8 cellular contexts compared by ENCODE assay signal in genomic region chr5:14685757-14686156, GRCh38. TPM values are rescaled to one million over a fixed set of nuclear protein-coding genes. Genes with fewer than 3 reads are reported as not detected.
DNase-seq lines count a peak whose midpoint lies in the region; ATAC-seq, FAIRE-seq and TF ChIP-seq lines count a peak whose summit lies in the region.

No MANE protein-coding gene starts in this region.

- DNase-seq in stimulated activated CD4-positive, alpha-beta T cell treated with anti-CD3 and anti-CD28 coated beads, Interleukin-15, amount 100 ng/mL, for 24 hours: peak; percentile 52
- no peak for DNase-seq in stimulated activated CD4-positive, alpha-beta T cell treated with anti-CD3 and anti-CD28 coated beads, Interleukin-2, amount 100 ng/mL, for 48 hours
- DNase-seq in HAP-1 (ENCODE audit: low spot score in 2 of 2) (peak; percentile 45 to 69), LHCN-M2 (ENCODE audit: low read depth) (peak; percentile 57), SHP77 treated with DMSO at 0.1 percent for 48 hours (lab: John Stamatoyannopoulos, UW) (peak; percentile 92), GM12878 (ENCODE audit: low read depth, low spot score) (peak; percentile 68), iPS-NIHi11 (ENCODE audit: low spot score) (peak; percentile 71)
- peak; percentile 69 for DNase-seq in stimulated activated CD4-positive, alpha-beta T cell treated with anti-CD3 and anti-CD28 coated beads, Interleukin-4, amount 100 ng/mL, for 24 hours

- TF ChIP-seq CTCF in GM12878 (IDR thresholded peaks at IDR 0.05 in 2 of 3, conservative IDR thresholded peaks at IDR 0.05 in 1 of 3; ENCODE audit: control insufficient read depth in 2 of 3, extremely low read depth in 1 of 3, insufficient read depth in 1 of 3, low read depth in 3 of 3, low read length in 3 of 3): peak; percentile 64 to 74 (median 71); a peak in 5 of 6 replicates

- SMC1A ChIA-PET in GM12878 (lab: Charles Lee; ENCODE audit: uncharacterized antibody, unreplicated experiment): interaction anchor here (0.7 to 4.4 kb wide), 12 partner anchors 9 to 324 kb away, joined by 3 to 27 read pairs (median 7); no protein-coding TSS in a partner anchor

- no peak for TF ChIP-seq EP300 in GM12878 (IDR thresholded peaks at IDR 0.05; ENCODE audit: borderline replicate concordance in 1 of 2, control insufficient read depth in 1 of 2, low read depth in 2 of 2, low read length in 2 of 2)

- intact Hi-C loops in GM12878 (cut with micrococcal nuclease; ENCODE audit: unreplicated experiment): loop anchor here (2.0 kb wide), 1 partner anchor 317 kb away; no protein-coding TSS in a partner anchor

- H3K27ac ChIP-seq in GM12878 (ENCODE audit: control insufficient read depth, insufficient read depth): no peak overlapping the region

- peak; percentile 72 for TF ChIP-seq RAD21 in GM12878 (IDR thresholded peaks at IDR 0.05; ENCODE audit: insufficient read depth, low read depth, low read length)

- no peak overlapping the region for H3K4me3 ChIP-seq in HAP-1
- H3K4me3 ChIP-seq in GM12878: no peak overlapping the region

- H2AFZ ChIP-seq in GM12878 (ENCODE audit: control insufficient read depth, low read depth, low read length): no peak overlapping the region

- peak; percentile 93 for FAIRE-seq in GM12878 (lab: Jason Lieb, UNC)

- CTCF ChIA-PET in GM12878 (lab: Yijun Ruan, JAX): interaction anchor here (0.6 to 4.1 kb wide), 23 partner anchors 10 to 688 kb away, joined by 3 to 28 read pairs (median 4); no protein-coding TSS in a partner anchor

- POLR2A ChIA-PET in GM12878 (lab: Charles Lee): interaction anchor here (0.6 to 1.0 kb wide), 2 partner anchors 14 to 15 kb away, joined by 3 to 5 read pairs; no protein-coding TSS in a partner anchor

- TF ChIP-seq POLR2A in GM12878 (IDR thresholded peaks at IDR 0.05; ENCODE audit: low read depth, low read length): no peak

- no peaks in the 10 kb centered on the region for H3K27me3 ChIP-seq in HAP-1 (ENCODE audit: low read depth)
- H3K27me3 ChIP-seq in GM12878 (replicated peaks in 1 of 2; ENCODE audit: control insufficient read depth in 2 of 2, insufficient read depth in 2 of 2, low read length in 1 of 2): no peaks in the 10 kb centered on the region

- RAD21 ChIA-PET in GM12878 (lab: Charles Lee; ENCODE audit: unreplicated experiment): interaction anchor here (0.7 to 4.5 kb wide), 9 partner anchors 11 to 327 kb away, joined by 3 to 33 read pairs (median 5); no protein-coding TSS in a partner anchor

- peak overlapping the region; percentile 12; the same call in 1 of the 2 replicates for H3K4me2 ChIP-seq in GM12878 (ENCODE audit: control insufficient read depth, insufficient read depth)

- BruUV-seq in GM12878 (replicated peaks; lab: Mats Ljungman, UMichigan): no TSS peak

- peaks cover 4% of the 10 kb centered on the region for H3K79me2 ChIP-seq in GM12878 (ENCODE audit: control insufficient read depth, insufficient read depth, low read length)

- H3K9ac ChIP-seq in GM12878 (ENCODE audit: control insufficient read depth, insufficient read depth, low read length): no peak overlapping the region

- H3K36me3 ChIP-seq in HAP-1 (replicated peaks) (peaks cover 64% of the 10 kb centered on the region), GM12878 (ENCODE audit: control insufficient read depth in 2 of 2, insufficient read depth in 2 of 2, low read length in 1 of 2) (peaks cover 28 to 57% of the 10 kb centered on the region in 2 experiments)

- H3K9me3 ChIP-seq in HAP-1 (no peaks in the 10 kb centered on the region), GM12878 (replicated peaks; ENCODE audit: control insufficient read depth, insufficient read depth, low read length) (peaks cover 8% of the 10 kb centered on the region; the same call in 2 of the 3 replicates)

- in situ Hi-C loops in HAP-1 (cut with MboI; ENCODE audit: low sequenced_read_pairs) (no loop called here), GM12878 (cut with MboI) (no loop called here)

- 0% methylated on average over 6 of the region's 6 CpGs for WGBS in GM12878 (ENCODE audit: insufficient coverage, insufficient replicate concordance, low lambda C conversion rate, missing lambda C conversion rate)

- H3K4me1 ChIP-seq in HAP-1 (no peaks in the 10 kb centered on the region), GM12878 (ENCODE audit: control insufficient read depth, insufficient read depth, low read length) (no peaks in the 10 kb centered on the region)

- peak; percentile 96 for ATAC-seq in GM12878

- H4K20me1 ChIP-seq in GM12878 (ENCODE audit: control insufficient read depth, insufficient read depth): no peaks in the 10 kb centered on the region; the same call in 1 of the 2 replicates

TF ChIP-seq in GM12878, 131 proteins besides CTCF, POLR2A, EP300 and RAD21 (continues in another document):
- TF ChIP-seq SMARCA5 (IDR thresholded peaks at IDR 0.05) (0 out of 2 replicates have a peak, but pooled peaks have one; percentile 63), ZSCAN29 (IDR thresholded peaks at IDR 0.05) (no peak), ZNF687 (IDR thresholded peaks at IDR 0.05) (no peak), HDAC2 (IDR thresholded peaks at IDR 0.05) (no peak), BCLAF1 (IDR thresholded peaks at IDR 0.05) (no peak), ATF7 (IDR thresholded peaks at IDR 0.05; ENCODE audit: low read depth) (peak; percentile 54; the same call in 1 of the 2 replicates), TARDBP (IDR thresholded peaks at IDR 0.05; ENCODE audit: borderline replicate concordance) (no peak), SP1 (IDR thresholded peaks at IDR 0.05; ENCODE audit: low read depth, low read length) (peak; percentile 14), RAD51 (IDR thresholded peaks at IDR 0.05) (no peak)

RNA-seq across cellular contexts. Expression of gene OTULIN, which starts 21.2 kb away (rescaled TPM):
- total RNA-seq in LHCN-M2 (2014; rRNA removed) (30.5 and 37.8 TPM in 2 replicates), GM12878 (2014; rRNA removed) (44.0 and 44.1 TPM in 2 replicates), GM12878 (2014; rRNA removed; fragmentation: Illumina TruSeq; extraction: Trizol) (31.6 and 35.0 TPM in 2 replicates), GM12878 (2021) (70.5 and 72.0 TPM in 2 replicates)
- 9.3 TPM for polyA plus RNA-seq in LHCN-M2 (2012)
- 143 and 160 TPM in 2 replicates for total RNA-seq in GM12878 (2013; cell fraction: nucleolus; rRNA removed)
- 7.2 TPM for polyA plus RNA-seq in GM12878 (2011; ENCODE audit: low read depth)
- polyA plus RNA-seq in GM12878 (2011; rRNA removed) (34.1 and 44.0 TPM in 2 replicates), GM12878 (2014; fragmentation: Illumina TruSeq; extraction: Trizol) (22.2 and 22.6 TPM in 2 replicates), GM12878 (2014; fragmentation: Nextera tagmentation; extraction: Ambion mirVana) (1 to 10 TPM; 6.6 to 9.9 TPM), GM12878 (2014; rRNA removed) (25.8 and 41.0 TPM in 2 replicates), GM12878 (2016; fragmentation: Nextera tagmentation; extraction: Ambion mirVana) (10 to 100 TPM in 1 of 2 experiments, 1 to 10 TPM in 1; 7.2 to 40.8 TPM)
- 19.9 and 20.5 TPM in 2 replicates for polyA plus RNA-seq in GM12878 (2011; cell fraction: cytosol; rRNA removed)
- 32.5 and 35.2 TPM in 2 replicates for polyA plus RNA-seq in GM12878 (2011; cell fraction: nucleus; rRNA removed)
- polyA plus RNA-seq in GM12878 (2012): 12.6 and 16.9 TPM in 2 replicates
- 32.6 and 45.4 TPM in 2 replicates for polyA minus RNA-seq in GM12878 (2011; rRNA and poly(A)+ RNA removed)
- 13.3 and 16.3 TPM in 2 replicates for polyA minus RNA-seq in GM12878 (2011; cell fraction: cytosol; rRNA and poly(A)+ RNA removed)
- polyA minus RNA-seq in GM12878 (2011; cell fraction: nucleus; rRNA and poly(A)+ RNA removed): 50.4 and 91.6 TPM in 2 replicates

Comparison
In these comparisons a context has a peak if more than half of its experiments do, and no peak if none do; other contexts are left out.
1. DNase-seq: peak in stimulated activated CD4-positive, alpha-beta T cell treated with anti-CD3 and anti-CD28 coated beads, Interleukin-15, amount 100 ng/mL, for 24 hours (single experiment), HAP-1 (2 of 2), LHCN-M2 (single experiment), SHP77 treated with DMSO at 0.1 percent for 48 hours (single experiment), GM12878 (single experiment), iPS-NIHi11 (single experiment) and stimulated activated CD4-positive, alpha-beta T cell treated with anti-CD3 and anti-CD28 coated beads, Interleukin-4, amount 100 ng/mL, for 24 hours (single experiment); none in stimulated activated CD4-positive, alpha-beta T cell treated with anti-CD3 and anti-CD28 coated beads, Interleukin-2, amount 100 ng/mL, for 48 hours (0 of 2).